4 cellular contexts compared by ENCODE assay signal in genomic region chr7:114969096-114969495, GRCh38.
"Had no signal": no experiment of that assay in that cellular context is flagged by ENCODE, and none has a peak within 500 bp of the region (broad histone marks: within the 10 kb centered on the region; RNA-seq: fewer than 3 reads in every experiment).

No MANE protein-coding gene starts in this region.

- FAIRE-seq: G401.6, GM12878 had no signal

- DNase-seq: GDM1, GF-D8 had no signal

- H3K4me3 ChIP-seq: GM12878 had no signal

- ATAC-seq: GM12878 had no signal
